11 cellular contexts compared by ENCODE assay signal in the genomic region with DNA sequence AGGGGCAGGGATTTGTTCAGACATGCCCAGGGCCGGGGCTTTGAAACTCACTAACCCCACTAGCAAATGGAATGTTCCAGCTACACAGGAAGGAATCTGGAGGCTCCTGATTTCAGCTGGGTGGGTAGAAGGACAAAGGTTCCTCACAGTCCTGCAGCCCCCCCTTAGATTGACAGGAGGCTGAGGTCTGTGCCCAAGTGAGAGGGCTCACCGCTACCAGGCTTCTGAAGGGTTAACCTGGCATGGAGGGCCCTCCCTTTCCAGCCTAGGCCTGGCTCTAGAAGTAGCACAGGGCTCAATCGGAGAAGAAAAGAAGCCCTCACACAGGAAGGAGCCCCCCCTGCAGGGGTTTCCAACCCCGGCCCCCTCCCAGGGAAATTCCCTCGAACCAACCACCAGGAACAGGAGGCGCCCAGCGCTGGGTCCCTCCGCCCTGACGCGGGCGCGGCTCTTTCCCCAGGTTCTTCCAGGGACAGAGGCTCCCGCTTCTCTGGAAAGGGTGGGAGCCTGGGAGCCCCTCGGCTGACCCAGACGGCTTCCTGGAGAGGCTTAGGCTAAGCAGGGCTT. TPM values are rescaled to one million over a fixed set of nuclear protein-coding genes. Genes with fewer than 3 reads are reported as not detected.
DNase-seq lines count a peak whose midpoint lies in the region; ATAC-seq, FAIRE-seq and TF ChIP-seq lines count a peak whose summit lies in the region.
"Had no signal": no experiment of that assay in that cellular context is flagged by ENCODE, and none has a peak within 500 bp of the region (broad histone marks: within the 10 kb centered on the region; RNA-seq: fewer than 3 reads in every experiment).

No MANE protein-coding gene starts in this region.

- TF ChIP-seq POLR2A in gastrocnemius medialis (IDR thresholded peaks at IDR 0.05) (no peak), erythroblast (IDR thresholded peaks at IDR 0.05; ENCODE audit: low read length) (no peak)

- peak overlapping the region in 4 of 5 experiments; percentile 84 to 89 (median 88) for H3K4me3 Mint-ChIP-seq in brain
- no peak overlapping the region for H3K4me3 Mint-ChIP-seq in activated T-cell treated with anti-CD3 and anti-CD28 coated beads, Interleukin-2, amount 50 U/mL, for 4 hours
- no peak overlapping the region for H3K4me3 Mint-ChIP-seq in activated CD8-positive, alpha-beta T cell treated with anti-CD3 and anti-CD28 coated beads, Interleukin-2, amount 10 ng/mL, durations not matched to agents 7 days and 5 days
- H3K4me3 Mint-ChIP-seq: activated CD4-positive, alpha-beta T cell treated with anti-CD3 and anti-CD28 coated beads, Interleukin-2, amount 10 ng/mL, durations not matched to agents 7 days and 5 days; dendritic cell treated with granulocyte-macrophage colony-stimulating factor and Interleukin-4, amounts not matched to agents 40 ng/mL and 50 ng/mL, for 4 days had no signal

- H3K27ac ChIP-seq in HEK293 (ENCODE audit: extremely low read depth, low read depth, low read length) (peak overlapping the region; percentile 44; the same call in 1 of the 2 replicates), kidney (ENCODE audit: low read depth in 2 of 2, low read length in 2 of 2) (peak overlapping the region; percentile 84 to 90), gastrocnemius medialis (peak overlapping the region; percentile 74 to 84 (median 80))

- TF ChIP-seq CTCF in HEK293 (tag by site-specific recombination; IDR thresholded peaks at IDR 0.05) (no peak), brain (conservative IDR thresholded peaks at IDR 0.05) (no peak), kidney (IDR thresholded peaks at IDR 0.05; ENCODE audit: borderline replicate concordance, extremely low read depth, insufficient read depth) (no peak), gastrocnemius medialis (IDR thresholded peaks at IDR 0.05 in 4 of 5, conservative IDR thresholded peaks at IDR 0.05 in 1 of 5) (no peak)

- intact Hi-C loops in kidney (cut with DNase I) = no loop called here
- intact Hi-C loops in gastrocnemius medialis (cut with DNase I; ENCODE audit: low total_unique reads) = no loop called here

- no peak for ATAC-seq in gastrocnemius medialis
- no peak for ATAC-seq in activated T-cell treated with anti-CD3 and anti-CD28 coated beads, Interleukin-2, amount 50 U/mL, for 4 hours
- ATAC-seq in activated CD8-positive, alpha-beta T cell treated with anti-CD3 and anti-CD28 coated beads, Interleukin-2, amount 10 ng/mL, durations not matched to agents 7 days and 5 days = no peak

- H3K4me3 ChIP-seq in HEK293 (ENCODE audit: low read depth, low read length) (no peak overlapping the region), kidney (ENCODE audit: low read length in 2 of 2) (peak overlapping the region; percentile 40 to 76), gastrocnemius medialis (peak overlapping the region; percentile 64 to 85 (median 70))

- CTCF ChIA-PET in HEK293 (lab: Yijun Ruan, JAX) = interaction anchor here (0.5 to 7.8 kb wide), 6 partner anchors 29 to 143 kb away, joined by 3 to 117 read pairs (median 4); no protein-coding TSS in a partner anchor
- CTCF ChIA-PET in activated CD8-positive, alpha-beta T cell treated with anti-CD3 and anti-CD28 coated beads, Interleukin-2, amount 10 ng/mL, durations not matched to agents 7 days and 5 days (lab: Charles Lee) = interaction anchor here (1.1 kb wide), 1 partner anchor 70 kb away, joined by 3 read pairs; no protein-coding TSS in a partner anchor

- no peaks in the 10 kb centered on the region for H3K27me3 Mint-ChIP-seq in brain
- H3K27me3 Mint-ChIP-seq in activated T-cell treated with anti-CD3 and anti-CD28 coated beads, Interleukin-2, amount 50 U/mL, for 4 hours (ENCODE audit: low read depth) = peaks cover 8% of the 10 kb centered on the region
- H3K27me3 Mint-ChIP-seq in activated CD8-positive, alpha-beta T cell treated with anti-CD3 and anti-CD28 coated beads, Interleukin-2, amount 10 ng/mL, durations not matched to agents 7 days and 5 days (ENCODE audit: low read depth) = peaks cover 36% of the 10 kb centered on the region

- H3K9me3 ChIP-seq in HEK293 (ENCODE audit: control insufficient read depth, insufficient read depth, low read depth, low read length) (no peaks in the 10 kb centered on the region), kidney (ENCODE audit: control insufficient read depth in 1 of 2, low read length in 2 of 2) (no peaks in the 10 kb centered on the region), gastrocnemius medialis (no peaks in the 10 kb centered on the region)

- peak overlapping the region in 4 of 5 experiments; percentile 95 to 97 (median 96) for H3K27ac Mint-ChIP-seq in brain
- H3K27ac Mint-ChIP-seq in activated CD8-positive, alpha-beta T cell treated with anti-CD3 and anti-CD28 coated beads, Interleukin-2, amount 10 ng/mL, durations not matched to agents 7 days and 5 days = no peak overlapping the region
- H3K27ac Mint-ChIP-seq: activated CD4-positive, alpha-beta T cell treated with anti-CD3 and anti-CD28 coated beads, Interleukin-2, amount 10 ng/mL, durations not matched to agents 7 days and 5 days; dendritic cell treated with granulocyte-macrophage colony-stimulating factor and Interleukin-4, amounts not matched to agents 40 ng/mL and 50 ng/mL, for 4 days had no signal

- peaks cover 15% of the 10 kb centered on the region for H3K36me3 Mint-ChIP-seq in brain
- no peaks in the 10 kb centered on the region for H3K36me3 Mint-ChIP-seq in activated T-cell treated with anti-CD3 and anti-CD28 coated beads, Interleukin-2, amount 50 U/mL, for 4 hours (ENCODE audit: insufficient read depth)
- H3K36me3 Mint-ChIP-seq in activated CD8-positive, alpha-beta T cell treated with anti-CD3 and anti-CD28 coated beads, Interleukin-2, amount 10 ng/mL, durations not matched to agents 7 days and 5 days (ENCODE audit: low read depth) = no peaks in the 10 kb centered on the region

- H3K27me3 ChIP-seq in gastrocnemius medialis = peaks cover 6 to 8% (median 8%) of the 10 kb centered on the region in 3 donors

- peak overlapping the region; percentile 67 to 92 for H3K9ac ChIP-seq in kidney (ENCODE audit: low read length in 2 of 2)

- POLR2A ChIA-PET in HEK293 (lab: Yijun Ruan, JAX) = interaction anchor here (1.0 kb wide), 1 partner anchor 70 kb away, joined by 3 read pairs; no protein-coding TSS in a partner anchor
- POLR2A ChIA-PET in activated CD8-positive, alpha-beta T cell treated with anti-CD3 and anti-CD28 coated beads, Interleukin-2, amount 10 ng/mL, durations not matched to agents 7 days and 5 days (lab: Charles Lee) = no interaction called here

- H3K4me1 ChIP-seq in HEK293 (ENCODE audit: control insufficient read depth, insufficient read depth, low read length) (peaks cover 4% of the 10 kb centered on the region; the same call in 1 of the 2 replicates), kidney (ENCODE audit: control insufficient read depth in 1 of 2, insufficient read depth in 1 of 2, low read depth in 1 of 2, low read length in 2 of 2) (peaks cover 24 to 37% of the 10 kb centered on the region in 2 donors), gastrocnemius medialis (peaks cover 22 to 49% of the 10 kb centered on the region in 2 donors)

- H3K9me3 Mint-ChIP-seq in brain = no peaks in the 10 kb centered on the region
- no peaks in the 10 kb centered on the region for H3K9me3 Mint-ChIP-seq in activated T-cell treated with anti-CD3 and anti-CD28 coated beads, Interleukin-2, amount 50 U/mL, for 4 hours
- no peaks in the 10 kb centered on the region for H3K9me3 Mint-ChIP-seq in activated CD8-positive, alpha-beta T cell treated with anti-CD3 and anti-CD28 coated beads, Interleukin-2, amount 10 ng/mL, durations not matched to agents 7 days and 5 days (ENCODE audit: insufficient read depth)
- H3K9me3 Mint-ChIP-seq: activated CD4-positive, alpha-beta T cell treated with anti-CD3 and anti-CD28 coated beads, Interleukin-2, amount 10 ng/mL, durations not matched to agents 7 days and 5 days; dendritic cell treated with granulocyte-macrophage colony-stimulating factor and Interleukin-4, amounts not matched to agents 40 ng/mL and 50 ng/mL, for 4 days had no signal

- peak; percentile 88 for DNase-seq in kidney
- no peak for DNase-seq in gastrocnemius medialis
- no peak for DNase-seq in NCI-H2029 treated with DMSO at 0.1 percent for 48 hours (lab: John Stamatoyannopoulos, UW)
- no peak for DNase-seq in activated T-cell treated with anti-CD3 and anti-CD28 coated beads, Interleukin-2, amount 50 U/mL, for 4 hours
- DNase-seq in erythroblast (lab: John Stamatoyannopoulos, UW) = no peak
- no peak for DNase-seq in activated CD8-positive, alpha-beta T cell treated with anti-CD3 and anti-CD28 coated beads, Interleukin-2, amount 10 ng/mL, durations not matched to agents 7 days and 5 days
- DNase-seq: activated CD4-positive, alpha-beta T cell treated with anti-CD3 and anti-CD28 coated beads, Interleukin-2, amount 10 ng/mL, durations not matched to agents 7 days and 5 days; NCI-H345 had no signal

- peaks cover 5 to 37% of the 10 kb centered on the region in 2 experiments; a peak in 2 of 3 replicates for H3K36me3 ChIP-seq in HEK293 (ENCODE audit: control insufficient read depth in 2 of 2, insufficient read depth in 1 of 2, low read length in 2 of 2)
- H3K36me3 ChIP-seq in kidney (ENCODE audit: control insufficient read depth in 1 of 2, insufficient read depth in 2 of 2, low read length in 2 of 2) = peaks cover 10 to 23% of the 10 kb centered on the region in 2 donors
- H3K36me3 ChIP-seq in gastrocnemius medialis = peaks cover 0 to 13% of the 10 kb centered on the region in 2 donors

- H3K4me1 Mint-ChIP-seq in brain = peaks cover 61% of the 10 kb centered on the region
- H3K4me1 Mint-ChIP-seq in activated T-cell treated with anti-CD3 and anti-CD28 coated beads, Interleukin-2, amount 50 U/mL, for 4 hours (ENCODE audit: low read depth) = peaks cover 33% of the 10 kb centered on the region
- H3K4me1 Mint-ChIP-seq in activated CD8-positive, alpha-beta T cell treated with anti-CD3 and anti-CD28 coated beads, Interleukin-2, amount 10 ng/mL, durations not matched to agents 7 days and 5 days (ENCODE audit: low read depth) = peaks cover 39% of the 10 kb centered on the region

- in situ Hi-C loops in gastrocnemius medialis (cut with MboI; ENCODE audit: low sequenced_read_pairs in 4 of 4) = no loop called here

- FAIRE-seq in kidney (lab: Jason Lieb, UNC) = no peak

RNA-seq across cellular contexts. Expression of a gene that starts 3.3 kb away (rescaled TPM):
- polyA plus RNA-seq in brain (ENCODE audit: insufficient read depth, low read depth, low replicate concordance) (2.6 TPM), kidney (ENCODE audit: insufficient read depth, low read depth, low replicate concordance) (5.5 TPM)
- total RNA-seq in kidney (34.2 TPM), gastrocnemius medialis (1 to 10 TPM; 1.2 to 6.4 (median 2.9) TPM)
- under 1 TPM; 0.29 to 0.35 (median 0.33) TPM for total RNA-seq in activated T-cell treated with anti-CD3 and anti-CD28 coated beads, Interleukin-2, amount 50 U/mL, for 4 hours
- total RNA-seq in activated CD8-positive, alpha-beta T cell treated with anti-CD3 and anti-CD28 coated beads, Interleukin-2, amount 10 ng/mL, durations not matched to agents 7 days and 5 days = not detected
- total RNA-seq: activated CD4-positive, alpha-beta T cell treated with anti-CD3 and anti-CD28 coated beads, Interleukin-2, amount 10 ng/mL, durations not matched to agents 7 days and 5 days had no signal

RNA-seq across cellular contexts. Expression of a gene that starts 59.8 kb away (rescaled TPM):
- 33.6 TPM for polyA plus RNA-seq in brain (ENCODE audit: insufficient read depth, low read depth, low replicate concordance)
- 8.2 TPM for total RNA-seq in kidney
- 3.5 TPM for polyA plus RNA-seq in kidney (ENCODE audit: insufficient read depth, low read depth, low replicate concordance)
- 1 to 10 TPM in 3 of 4 donors, under 1 TPM in 1; 0.68 to 3.0 (median 2.3) TPM for total RNA-seq in gastrocnemius medialis
- 10 to 100 TPM; 10.6 to 16.6 (median 11.1) TPM for total RNA-seq in activated T-cell treated with anti-CD3 and anti-CD28 coated beads, Interleukin-2, amount 50 U/mL, for 4 hours
- 10 to 100 TPM; 11.4 to 11.9 TPM for total RNA-seq in activated CD8-positive, alpha-beta T cell treated with anti-CD3 and anti-CD28 coated beads, Interleukin-2, amount 10 ng/mL, durations not matched to agents 7 days and 5 days

Comparison
In these comparisons a context has a peak if more than half of its experiments do, and no peak if none do; other contexts are left out.
1. H3K4me3 Mint-ChIP-seq: peak in brain (4 of 5); none in activated T-cell treated with anti-CD3 and anti-CD28 coated beads, Interleukin-2, amount 50 U/mL, for 4 hours (single experiment) and activated CD8-positive, alpha-beta T cell treated with anti-CD3 and anti-CD28 coated beads, Interleukin-2, amount 10 ng/mL, durations not matched to agents 7 days and 5 days (single experiment).
2. Peak in every context shown above with its lines, with median percentiles within 50 percentile points of each other: H3K27ac ChIP-seq.